Comparison of ENCODE assay signal across 16 cellular contexts in genomic region chr7:114711244-114711643, GRCh38.
"Had no signal": no experiment of that assay in that cellular context is flagged by ENCODE, and none has a peak within 500 bp of the region (broad histone marks: within the 10 kb centered on the region; RNA-seq: fewer than 3 reads in every experiment).

No MANE protein-coding gene starts in this region.

- H3K9me3 ChIP-seq: adrenal gland, breast epithelium, esophagus squamous epithelium, ovary, suprapubic skin had no signal

- H3K36me3 ChIP-seq: adrenal gland, breast epithelium, esophagus squamous epithelium, ovary, suprapubic skin had no signal

- FAIRE-seq: keratinocyte had no signal

- H3K4me3 Mint-ChIP-seq: T-helper 1 cell treated with Interleukin-12 subunit alpha and Interleukin-12 subunit beta and Interleukin-4 antibody, amounts not matched to agents 30 μg/mL and 1 μg/mL, for 36 hours; type B pancreatic cell had no signal

- H3K9me3 Mint-ChIP-seq: T-helper 1 cell treated with Interleukin-12 subunit alpha and Interleukin-12 subunit beta and Interleukin-4 antibody, amounts not matched to agents 30 μg/mL and 1 μg/mL, for 36 hours; type B pancreatic cell had no signal

- H3K27me3 ChIP-seq: adrenal gland, breast epithelium, esophagus squamous epithelium, ovary, suprapubic skin had no signal

- DNase-seq: activated CD4-positive, alpha-beta T cell treated with anti-CD3 and anti-CD28 coated beads, Interleukin-2, amount 50 U/mL, for 1 hour; activated CD4-positive, CD25-positive, alpha-beta regulatory T cell; activated naive CD4-positive, alpha-beta T cell treated with anti-CD3 and anti-CD28 coated beads, Interleukin-2, amount 50 U/mL, for 16 hours; activated T-cell treated with anti-CD3 and anti-CD28 coated beads, Interleukin-2, amount 50 U/mL, for 1 hour; adrenal gland; esophagus squamous epithelium; foreskin fibroblast; head of caudate nucleus; ovary; stimulated activated CD4-positive, alpha-beta T cell treated with anti-CD3 and anti-CD28 coated beads, Interleukin-2, amount 100 ng/mL, for 48 hours; stimulated activated naive CD4-positive, alpha-beta T cell treated with Interleukin-2 at 50 U/mL for 16 hours had no signal

- H3K27ac Mint-ChIP-seq: T-helper 1 cell treated with Interleukin-12 subunit alpha and Interleukin-12 subunit beta and Interleukin-4 antibody, amounts not matched to agents 30 μg/mL and 1 μg/mL, for 36 hours; type B pancreatic cell had no signal

- H3K4me1 ChIP-seq: adrenal gland, breast epithelium, esophagus squamous epithelium, suprapubic skin had no signal

- H3K27ac ChIP-seq: adrenal gland, breast epithelium, esophagus squamous epithelium, ovary, suprapubic skin had no signal

- H3K36me3 Mint-ChIP-seq: type B pancreatic cell had no signal

- H3K27me3 Mint-ChIP-seq: type B pancreatic cell had no signal

- H3K4me3 ChIP-seq: adrenal gland, breast epithelium, esophagus squamous epithelium, ovary, suprapubic skin had no signal
